Comparison of ENCODE assay signal across 1 cellular context in the genomic region with DNA sequence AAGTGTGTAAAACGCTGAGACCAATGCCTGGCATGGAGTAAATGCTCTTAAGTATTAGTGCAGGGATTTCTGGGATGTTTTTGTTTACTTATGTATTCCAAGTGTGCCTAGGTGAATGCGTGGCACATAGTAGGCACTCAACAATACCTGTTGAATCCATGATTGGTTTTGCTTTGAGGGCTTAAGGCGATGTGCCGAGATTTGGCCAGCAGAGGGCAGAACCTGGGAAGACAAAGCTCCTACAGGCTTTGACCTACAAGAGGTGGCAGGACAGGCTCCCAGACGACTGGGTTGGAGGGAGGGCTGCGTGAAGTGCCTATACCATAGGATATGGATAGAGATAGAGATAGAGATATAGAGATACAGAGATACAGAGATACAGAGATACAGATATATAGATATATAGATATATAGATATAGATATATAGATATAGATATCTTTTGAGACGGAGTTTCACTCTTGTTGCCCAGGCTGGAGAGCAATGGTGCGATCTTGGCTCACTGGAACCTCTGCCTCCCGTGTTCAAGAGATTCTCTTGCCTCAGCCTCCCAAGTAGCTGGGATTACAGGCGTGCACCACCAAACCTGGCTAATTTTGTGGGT.
TF ChIP-seq lines count a peak whose summit lies in the region.

No MANE protein-coding gene starts in this region.

TF ChIP-seq in endothelial cell of umbilical vein, 7 proteins besides CTCF, POLR2A, EP300 and RAD21 (continued from another document):
- TF ChIP-seq, protein P1, sequence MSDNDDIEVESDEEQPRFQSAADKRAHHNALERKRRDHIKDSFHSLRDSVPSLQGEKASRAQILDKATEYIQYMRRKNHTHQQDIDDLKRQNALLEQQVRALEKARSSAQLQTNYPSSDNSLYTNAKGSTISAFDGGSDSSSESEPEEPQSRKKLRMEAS (IDR thresholded peaks at IDR 0.05; ENCODE audit: insufficient read depth, insufficient read length), result no peak
- TF ChIP-seq FOS (IDR thresholded peaks at IDR 0.05; ENCODE audit: borderline replicate concordance, insufficient read depth, low read length) (no peak), POLR2AphosphoS5 (IDR thresholded peaks at IDR 0.05; ENCODE audit: insufficient read depth, low read depth, low read length) (no peak), JUN (IDR thresholded peaks at IDR 0.05; ENCODE audit: borderline replicate concordance, insufficient read depth, insufficient read length, low read depth) (no peak)
